ENCODE assay signal across 9 cellular contexts in genomic region chr3:34106879-34107278, GRCh38.
DNase-seq lines count a peak whose midpoint lies in the region; ATAC-seq and TF ChIP-seq lines count a peak whose summit lies in the region.
"Had no signal": no experiment of that assay in that cellular context is flagged by ENCODE, and none has a peak within 500 bp of the region (broad histone marks: within the 10 kb centered on the region; RNA-seq: fewer than 3 reads in every experiment).

No MANE protein-coding gene starts in this region.

- H3K27me3 Mint-ChIP-seq in endothelial cell (ENCODE audit: unreplicated experiment), result peaks cover 1% of the 10 kb centered on the region
- H3K27me3 Mint-ChIP-seq: dendritic cell treated with granulocyte-macrophage colony-stimulating factor and Interleukin-4, amounts not matched to agents 40 ng/mL and 50 ng/mL, for 4 days had no signal

- no peak overlapping the region for H3K27ac ChIP-seq in ovary
- no peak overlapping the region for H3K27ac ChIP-seq in right atrium auricular region

- H3K27ac Mint-ChIP-seq in endothelial cell (ENCODE audit: unreplicated experiment), result no peak overlapping the region
- H3K27ac Mint-ChIP-seq: dendritic cell treated with granulocyte-macrophage colony-stimulating factor and Interleukin-4, amounts not matched to agents 40 ng/mL and 50 ng/mL, for 4 days had no signal

- no peaks in the 10 kb centered on the region for H3K9me3 Mint-ChIP-seq in endothelial cell (ENCODE audit: unreplicated experiment)
- H3K9me3 Mint-ChIP-seq: dendritic cell treated with granulocyte-macrophage colony-stimulating factor and Interleukin-4, amounts not matched to agents 40 ng/mL and 50 ng/mL, for 4 days had no signal

- H3K4me3 Mint-ChIP-seq in endothelial cell (ENCODE audit: unreplicated experiment), result no peak overlapping the region
- H3K4me3 Mint-ChIP-seq: dendritic cell treated with granulocyte-macrophage colony-stimulating factor and Interleukin-4, amounts not matched to agents 40 ng/mL and 50 ng/mL, for 4 days had no signal

- TF ChIP-seq EP300 in ovary (IDR thresholded peaks at IDR 0.05), result no peak

- H3K4me1 Mint-ChIP-seq in endothelial cell (ENCODE audit: unreplicated experiment), result peaks cover 4% of the 10 kb centered on the region

- no peaks in the 10 kb centered on the region for H3K4me1 ChIP-seq in ovary (ENCODE audit: insufficient read depth)
- H3K4me1 ChIP-seq in right atrium auricular region, result no peaks in the 10 kb centered on the region

- peak; percentile 40 for ATAC-seq in HG02763 (IDR thresholded peaks at IDR 0.05; ENCODE audit: unreplicated experiment)

- no peaks in the 10 kb centered on the region for H3K36me3 Mint-ChIP-seq in endothelial cell (ENCODE audit: low read depth, unreplicated experiment)

- intact Hi-C loops in ovary (cut with DNase I), result no loop called here

- TF ChIP-seq POLR2A in ovary (IDR thresholded peaks at IDR 0.05), result no peak

- no peak overlapping the region for H3K4me3 ChIP-seq in ovary
- H3K4me3 ChIP-seq in right atrium auricular region, result no peak overlapping the region

- no peaks in the 10 kb centered on the region for H3K27me3 ChIP-seq in ovary
- no peaks in the 10 kb centered on the region for H3K27me3 ChIP-seq in right atrium auricular region

- TF ChIP-seq CTCF in endothelial cell (IDR thresholded peaks at IDR 0.05; ENCODE audit: unreplicated experiment) (peak; percentile 71), ovary (IDR thresholded peaks at IDR 0.05) (no peak), right atrium auricular region (IDR thresholded peaks at IDR 0.05) (peak in 1 of 2 donors; percentile 38)

- DNase-seq in stimulated activated CD4-positive, alpha-beta T cell treated with anti-CD3 and anti-CD28 coated beads, TNF-alpha, amount 100 ng/mL, for 48 hours (ENCODE audit: low read depth in 3 of 3), result peak in 2 of 3 donors; percentile 1 to 20
- no peak for DNase-seq in stimulated activated CD4-positive, alpha-beta T cell treated with anti-CD3 and anti-CD28 coated beads, Interleukin-4, amount 100 ng/mL, for 24 hours
- DNase-seq in NCI-H748 (lab: John Stamatoyannopoulos, UW; ENCODE audit: unreplicated experiment), result peak; percentile 76
- DNase-seq in endothelial cell (ENCODE audit: low spot score), result peak; percentile 70
- peak; percentile 24 for DNase-seq in stimulated activated CD8-positive, alpha-beta memory T cell treated with anti-CD3 and anti-CD28 coated beads, Interleukin-4, amount 100 ng/mL, for 48 hours
- no peak for DNase-seq in ovary
- DNase-seq in right atrium auricular region (ENCODE audit: low spot score), result no peak

- H3K9me3 ChIP-seq in ovary, result no peaks in the 10 kb centered on the region
- H3K9me3 ChIP-seq in right atrium auricular region, result no peaks in the 10 kb centered on the region

- WGBS in ovary, 3 donors, result 56 to 75% (median 75%) methylated on average over 2 of the region's 2 CpGs

- no peaks in the 10 kb centered on the region for H3K36me3 ChIP-seq in ovary
- no peaks in the 10 kb centered on the region for H3K36me3 ChIP-seq in right atrium auricular region

Comparison
In these comparisons a context has a peak if more than half of its experiments do, and no peak if none do; other contexts are left out.
1. DNase-seq: peak in stimulated activated CD4-positive, alpha-beta T cell treated with anti-CD3 and anti-CD28 coated beads, TNF-alpha, amount 100 ng/mL, for 48 hours (2 of 3), NCI-H748 (single experiment), endothelial cell (single experiment) and stimulated activated CD8-positive, alpha-beta memory T cell treated with anti-CD3 and anti-CD28 coated beads, Interleukin-4, amount 100 ng/mL, for 48 hours (single experiment); none in stimulated activated CD4-positive, alpha-beta T cell treated with anti-CD3 and anti-CD28 coated beads, Interleukin-4, amount 100 ng/mL, for 24 hours (single experiment), ovary (0 of 5) and right atrium auricular region (single experiment).